24 cellular contexts compared by ENCODE assay signal in the genomic region with DNA sequence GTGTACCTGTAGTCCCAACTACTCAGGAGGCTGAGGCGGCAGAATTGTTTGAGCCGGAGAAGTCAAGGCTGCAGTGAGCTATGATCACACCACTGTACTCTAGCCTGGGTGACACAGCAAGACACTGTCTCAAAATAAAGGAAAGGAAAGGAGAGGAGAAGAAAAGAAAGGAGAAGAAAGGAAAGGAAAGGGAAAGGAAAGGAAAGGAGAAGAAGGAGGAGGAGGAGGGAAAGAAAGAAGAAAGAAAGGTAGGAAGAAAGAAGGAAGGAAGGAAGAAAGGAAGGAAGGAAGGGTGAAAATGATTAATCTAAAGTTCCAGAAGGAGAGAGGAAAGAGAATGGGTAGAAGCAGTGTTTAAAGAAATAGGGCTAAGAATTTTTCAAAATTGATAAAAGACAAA. TPM values are rescaled to one million over a fixed set of nuclear protein-coding genes. Genes with fewer than 3 reads are reported as not detected.
A peak's percentile ranks its signal among the peaks of the same experiment; 100 is the strongest.
DNase-seq lines count a peak whose midpoint lies in the region; ATAC-seq and TF ChIP-seq lines count a peak whose summit lies in the region.
"Had no signal": no experiment of that assay in that cellular context is flagged by ENCODE, and none has a peak within 500 bp of the region (broad histone marks: within the 10 kb centered on the region; RNA-seq: fewer than 3 reads in every experiment).

No MANE protein-coding gene starts in this region.

- H3F3A ChIP-seq in GM23338 (replicated peaks; ENCODE audit: low read depth), result no peaks in the 10 kb centered on the region

- TF ChIP-seq CTCF in GM23338 (conservative IDR thresholded peaks at IDR 0.05; ENCODE audit: low read depth in 2 of 2) (no peak), dorsolateral prefrontal cortex (IDR thresholded peaks at IDR 0.05 in 54 of 56, conservative IDR thresholded peaks at IDR 0.05 in 2 of 56; ENCODE audit: low read depth in 1 of 56, partially characterized antibody in 56 of 56) (no peak)

- ATAC-seq in GM23338, result no peak
- no peak for ATAC-seq in stimulated activated effector memory CD8-positive, alpha-beta T cell treated with anti-CD3 and anti-CD28 coated beads, Interleukin-12 subunit alpha, Interleukin-12 subunit beta, amount 100 ng/mL, for 72 hours
- no peak for ATAC-seq in HG02885 (IDR thresholded peaks at IDR 0.05; ENCODE audit: poor library complexity, unreplicated experiment)
- ATAC-seq: GM12878 had no signal

- peaks cover 15% of the 10 kb centered on the region for H3K4me1 ChIP-seq in ACC112 (ENCODE audit: control insufficient read depth, insufficient read depth, low read length, unreplicated experiment)
- H3K4me1 ChIP-seq in GM23338 (ENCODE audit: insufficient read depth), result no peaks in the 10 kb centered on the region; the same call in 1 of the 2 replicates

- H3K9me2 ChIP-seq in GM23338 (ENCODE audit: insufficient read depth), result no peaks in the 10 kb centered on the region

- peaks cover 2% of the 10 kb centered on the region for H3K27me3 Mint-ChIP-seq in GM23338 (ENCODE audit: insufficient read depth, low read depth, poor library complexity)
- H3K27me3 Mint-ChIP-seq: CD4-positive, alpha-beta T cell; IgD-negative memory B cell had no signal

- no peaks in the 10 kb centered on the region for H3K27me3 ChIP-seq in ACC112 (ENCODE audit: insufficient read depth, low read length)
- H3K27me3 ChIP-seq in GM23338 (ENCODE audit: insufficient read depth), result no peaks in the 10 kb centered on the region
- no peaks in the 10 kb centered on the region for H3K27me3 ChIP-seq in dorsolateral prefrontal cortex
- H3K27me3 ChIP-seq: BLaER1 had no signal

- intact Hi-C loops in dorsolateral prefrontal cortex (cut with DNase I), result no loop called here

- H3K4me3 ChIP-seq in ACC112 (ENCODE audit: low read depth, low read length) (no peak overlapping the region), GM23338 (no peak overlapping the region), dorsolateral prefrontal cortex (no peak overlapping the region)
- H3K4me3 ChIP-seq: BLaER1, GM12878 had no signal

- H4K20me1 ChIP-seq in GM23338 (replicated peaks; ENCODE audit: insufficient read depth), result no peaks in the 10 kb centered on the region
- H4K20me1 ChIP-seq: BLaER1 had no signal

- no peaks in the 10 kb centered on the region for H3K36me3 Mint-ChIP-seq in GM23338 (ENCODE audit: low read depth)
- H3K36me3 Mint-ChIP-seq in stimulated activated effector memory CD8-positive, alpha-beta T cell treated with anti-CD3 and anti-CD28 coated beads, Interleukin-12 subunit alpha, Interleukin-12 subunit beta, amount 100 ng/mL, for 72 hours, result no peaks in the 10 kb centered on the region
- H3K36me3 Mint-ChIP-seq: IgD-negative memory B cell had no signal

- H2AFZ ChIP-seq in ACC112 (ENCODE audit: low read length, unreplicated experiment) (peak overlapping the region; percentile 55), GM23338 (peak overlapping the region; percentile 73; the same call in 1 of the 2 replicates)

- TF ChIP-seq POLR2A in erythroblast (IDR thresholded peaks at IDR 0.05; ENCODE audit: low read length), result no peak

- H3K4me3 Mint-ChIP-seq in GM23338, result no peak overlapping the region
- no peak overlapping the region for H3K4me3 Mint-ChIP-seq in stimulated activated effector memory CD8-positive, alpha-beta T cell treated with anti-CD3 and anti-CD28 coated beads, Interleukin-12 subunit alpha, Interleukin-12 subunit beta, amount 100 ng/mL, for 72 hours
- H3K4me3 Mint-ChIP-seq: IgD-negative memory B cell had no signal

- H3K27ac ChIP-seq in ACC112 (ENCODE audit: low read depth, low read length) (no peak overlapping the region), GM23338 (ENCODE audit: low read depth) (no peak overlapping the region), dorsolateral prefrontal cortex (peak overlapping the region in 52 of 59 donors; percentile 23 to 95 (median 83))
- H3K27ac ChIP-seq: BLaER1 had no signal

- H3K79me2 ChIP-seq in ACC112 (ENCODE audit: control insufficient read depth, insufficient read depth, low read length, unreplicated experiment), result no peaks in the 10 kb centered on the region
- H3K79me2 ChIP-seq in GM23338 (replicated peaks; ENCODE audit: insufficient read depth), result no peaks in the 10 kb centered on the region

- no peak overlapping the region for H3K27ac Mint-ChIP-seq in GM23338
- H3K27ac Mint-ChIP-seq in stimulated activated effector memory CD8-positive, alpha-beta T cell treated with anti-CD3 and anti-CD28 coated beads, Interleukin-12 subunit alpha, Interleukin-12 subunit beta, amount 100 ng/mL, for 72 hours, result peak overlapping the region; percentile 5
- H3K27ac Mint-ChIP-seq: IgD-negative memory B cell had no signal

- H3K36me3 ChIP-seq in ACC112 (ENCODE audit: insufficient read depth, low read length) (no peaks in the 10 kb centered on the region), GM23338 (ENCODE audit: insufficient read depth) (no peaks in the 10 kb centered on the region)
- H3K36me3 ChIP-seq: BLaER1 had no signal

- no peak overlapping the region for H3K4me2 ChIP-seq in GM23338
- H3K4me2 ChIP-seq: BLaER1 had no signal

- DNase-seq in GM23338 (ENCODE audit: low spot score) (no peak), dorsolateral prefrontal cortex (no peak), erythroblast (lab: John Stamatoyannopoulos, UW) (no peak), GF-D8 (lab: John Stamatoyannopoulos, UW) (no peak)
- no peak for DNase-seq in stimulated activated effector memory CD8-positive, alpha-beta T cell treated with anti-CD3 and anti-CD28 coated beads, Interleukin-12 subunit alpha, Interleukin-12 subunit beta, amount 100 ng/mL, for 72 hours (ENCODE audit: low spot score in 2 of 2)
- DNase-seq: ACHN; CD4-positive, alpha-beta T cell; COR-L47; DMS 273 treated with DMSO at 0.1 percent for 48 hours; DMS79 treated with DMSO at 0.1 percent for 48 hours; HCEC 1CT; Karpas-422; NCI-H1694; NCI-H2081; NCI-H2171; NCI-H345; NCI-H524; NCI-H774; NK-92 treated with Interleukin-12 subunit alpha and Interleukin-12 subunit beta, amount 100 ng/mL, for 24 hours had no signal

- peaks cover 4% of the 10 kb centered on the region; the same call in 2 of the 3 replicates for H3K9me3 Mint-ChIP-seq in GM23338
- H3K9me3 Mint-ChIP-seq in stimulated activated effector memory CD8-positive, alpha-beta T cell treated with anti-CD3 and anti-CD28 coated beads, Interleukin-12 subunit alpha, Interleukin-12 subunit beta, amount 100 ng/mL, for 72 hours, result no peaks in the 10 kb centered on the region
- H3K9me3 Mint-ChIP-seq: CD4-positive, alpha-beta T cell; IgD-negative memory B cell had no signal

- H3K4me1 Mint-ChIP-seq in GM23338, result peaks cover 21% of the 10 kb centered on the region
- H3K4me1 Mint-ChIP-seq in stimulated activated effector memory CD8-positive, alpha-beta T cell treated with anti-CD3 and anti-CD28 coated beads, Interleukin-12 subunit alpha, Interleukin-12 subunit beta, amount 100 ng/mL, for 72 hours, result peaks cover 16% of the 10 kb centered on the region

TF ChIP-seq in GM23338, 12 proteins besides CTCF, POLR2A, EP300 and RAD21 (continues in another document):
- no peak for TF ChIP-seq JUNB (IDR thresholded peaks at IDR 0.05; ENCODE audit: unreplicated experiment)
- no peak for TF ChIP-seq EZH2phosphoT487 (IDR thresholded peaks at IDR 0.05; ENCODE audit: unreplicated experiment)
- TF ChIP-seq ZNF331 (CRISPR knock-in tag; IDR thresholded peaks at IDR 0.05; ENCODE audit: low read depth), result no peak

RNA-seq across cellular contexts. Expression of gene SPOCD1, which starts 12.2 kb away (rescaled TPM):
- 1.3 and 2.9 TPM in 2 replicates for total RNA-seq in GM23338 (2014; rRNA removed; shearing (Covaris generic))
- 0.68 and 0.73 TPM in 2 replicates for polyA plus RNA-seq in GM23338 (2016; fragmentation: Nextera tagmentation; extraction: Ambion mirVana)
- total RNA-seq in dorsolateral prefrontal cortex, result 1 to 10 TPM in 68 of 120 experiments, under 1 TPM in 48, not detected in 4; 0.14 to 9.4 (median 1.1) TPM
- polyA plus RNA-seq: IgD-negative memory B cell had no signal

RNA-seq across cellular contexts. Expression of gene ADGRB2, which starts 39.5 kb away (rescaled TPM):
- total RNA-seq in GM23338 (2014; rRNA removed; shearing (Covaris generic)), result 20.9 and 27.8 TPM in 2 replicates
- polyA plus RNA-seq in GM23338 (2016; fragmentation: Nextera tagmentation; extraction: Ambion mirVana), result 7.9 and 8.0 TPM in 2 replicates
- 100 to 1,000 TPM; 101 to 272 (median 186) TPM for total RNA-seq in dorsolateral prefrontal cortex

Comparison
In these comparisons a context has a peak if more than half of its experiments do, and no peak if none do; other contexts are left out.
1. H3K27ac ChIP-seq: peak in dorsolateral prefrontal cortex (52 of 59); none in ACC112 (single experiment) and GM23338 (single experiment).